In the genomic region with DNA sequence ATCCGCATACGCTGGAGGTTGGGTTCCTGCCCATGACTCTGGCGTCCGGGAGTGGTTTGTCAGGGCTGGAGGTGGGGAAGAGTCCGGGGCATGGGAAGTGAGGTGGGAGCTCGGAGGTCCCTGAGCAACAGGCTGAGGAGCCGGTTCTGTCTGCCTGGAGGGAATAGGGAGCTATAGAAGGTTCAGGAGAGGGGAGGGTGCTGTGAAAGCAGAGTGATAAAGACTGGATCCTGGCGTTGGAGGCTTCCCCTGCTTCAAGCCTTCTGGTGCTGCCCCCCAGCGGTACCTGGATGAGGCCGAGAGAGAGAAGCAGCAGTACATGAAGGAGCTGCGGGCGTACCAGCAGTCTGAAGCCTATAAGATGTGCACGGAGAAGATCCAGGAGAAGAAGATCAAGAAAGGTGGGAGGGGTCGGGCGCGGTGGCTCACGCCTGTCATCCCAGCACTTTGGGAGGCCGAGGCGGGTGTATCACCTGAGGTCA, we compare ENCODE assay signal across 10 cellular contexts. TPM values are rescaled to one million over a fixed set of nuclear protein-coding genes. Genes with fewer than 3 reads are reported as not detected.
A peak's percentile ranks its signal among the peaks of the same experiment; 100 is the strongest.
DNase-seq lines count a peak whose midpoint lies in the region; ATAC-seq, FAIRE-seq and TF ChIP-seq lines count a peak whose summit lies in the region.
"Had no signal": no experiment of that assay in that cellular context is flagged by ENCODE, and none has a peak within 500 bp of the region (broad histone marks: within the 10 kb centered on the region; RNA-seq: fewer than 3 reads in every experiment).

No MANE protein-coding gene starts in this region.

- peaks cover 0 to 12% of the 10 kb centered on the region in 2 donors for H3K36me3 ChIP-seq in gastroesophageal sphincter

- no peak for FAIRE-seq in GM12891 (lab: Jason Lieb, UNC)
- FAIRE-seq: GM12892 had no signal

- WGBS in gastroesophageal sphincter (ENCODE audit: low coverage in 1 of 2), 2 donors = 87% methylated on average over 3 to 11 of the region's 19 CpGs

- ATAC-seq in esophagus mucosa (no peak), GM19324 (IDR thresholded peaks at IDR 0.05; ENCODE audit: low FRiP score, unreplicated experiment) (no peak), gastroesophageal sphincter (no peak)

- POLR2A ChIA-PET in AG04450 (lab: Yijun Ruan, JAX) = no interaction called here

- TF ChIP-seq CTCF in AG04450 (IDR thresholded peaks at IDR 0.05; ENCODE audit: low read depth, low read length) = peak; percentile 27; the same call in 1 of the 2 replicates
- peak; percentile 37 for TF ChIP-seq CTCF in GM13976 (IDR thresholded peaks at IDR 0.05; ENCODE audit: borderline replicate concordance, control extremely low read depth, extremely low read depth, insufficient read depth, missing control alignments)
- peak in 1 of 4 experiments; percentile 15 for TF ChIP-seq CTCF in gastroesophageal sphincter (IDR thresholded peaks at IDR 0.05)

- no peak for TF ChIP-seq EP300 in gastroesophageal sphincter (IDR thresholded peaks at IDR 0.05)

- H3K4me3 ChIP-seq in AG04450 (ENCODE audit: low read depth, low read length) (no peak overlapping the region), gastroesophageal sphincter (no peak overlapping the region)

- CTCF ChIA-PET in AG04450 (lab: Charles Lee) = no interaction called here

- in situ Hi-C loops in GM13976 (cut with MboI; ENCODE audit: low sequenced_read_pairs, unreplicated experiment) = no loop called here

- H3K9me3 ChIP-seq in AG04450 (ENCODE audit: control insufficient read depth, insufficient read depth, low read length) = no peaks in the 10 kb centered on the region; the same call in 1 of the 2 replicates
- H3K9me3 ChIP-seq in gastroesophageal sphincter = no peaks in the 10 kb centered on the region

- H3K4me1 ChIP-seq in gastroesophageal sphincter = peaks cover 0 to 71% (median 21%) of the 10 kb centered on the region in 3 donors

- DNase-seq in AG04450 (ENCODE audit: low read depth, low spot score) (no peak), GM13976 (ENCODE audit: low spot score) (no peak), SKM-1 treated with dmso at 0.1 percent for 144 hours (lab: John Stamatoyannopoulos, UW; ENCODE audit: unreplicated experiment) (peak; percentile 50), erythroblast (lab: John Stamatoyannopoulos, UW) (peak; percentile 55 to 60), GM12891 (ENCODE audit: insufficient read length, low spot score) (no peak)

- no peak overlapping the region for H3K27ac ChIP-seq in AG04450 (ENCODE audit: low read depth, low read length)
- H3K27ac ChIP-seq in gastroesophageal sphincter = peak overlapping the region in 1 of 4 donors; percentile 83

- H3K27me3 ChIP-seq in AG04450 (ENCODE audit: control insufficient read depth, insufficient read depth, low read length) (no peaks in the 10 kb centered on the region), gastroesophageal sphincter (no peaks in the 10 kb centered on the region)

- no peak for TF ChIP-seq POLR2A in erythroblast (IDR thresholded peaks at IDR 0.05; ENCODE audit: low read length)
- no peak for TF ChIP-seq POLR2A in GM12891 (IDR thresholded peaks at IDR 0.05; ENCODE audit: low read depth, low read length)
- no peak for TF ChIP-seq POLR2A in gastroesophageal sphincter (IDR thresholded peaks at IDR 0.05)

TF ChIP-seq in GM12891, 5 proteins besides CTCF, POLR2A, EP300 and RAD21:
- TF ChIP-seq PAX5 (IDR thresholded peaks at IDR 0.05; ENCODE audit: insufficient read depth, low read length, severe bottlenecking) (no peak), TAF1 (IDR thresholded peaks at IDR 0.05; ENCODE audit: low read depth, low read length) (no peak), SPI1 (IDR thresholded peaks at IDR 0.05; ENCODE audit: low read depth, low read length) (no peak), POU2F2 (IDR thresholded peaks at IDR 0.05; ENCODE audit: low read depth, low read length) (no peak), POLR2AphosphoS5 (IDR thresholded peaks at IDR 0.05; ENCODE audit: low read depth, low read length) (no peak)

RNA-seq across cellular contexts. Expression of gene HMG20B, which starts 2.6 kb away (rescaled TPM):
- 30.5 and 36.8 TPM in 2 replicates for polyA plus RNA-seq in AG04450 (2011; rRNA removed)
- polyA minus RNA-seq in AG04450 (2011; rRNA and poly(A)+ RNA removed) = 10.0 and 13.1 TPM in 2 replicates
- total RNA-seq in esophagus mucosa (36.6 TPM), gastroesophageal sphincter (100 to 1,000 TPM; 106 to 203 (median 154) TPM)
- 44.6 TPM for polyA plus RNA-seq in GM12891 (2012; ENCODE audit: low read depth, missing spikeins)

RNA-seq across cellular contexts. Expression of gene GIPC3, which starts 10.0 kb away (rescaled TPM):
- polyA plus RNA-seq in AG04450 (2011; rRNA removed) = 0.30 and 0.41 TPM in 2 replicates
- polyA minus RNA-seq in AG04450 (2011; rRNA and poly(A)+ RNA removed) = 0.48 and 0.92 TPM in 2 replicates
- 0.28 TPM for total RNA-seq in esophagus mucosa
- 0.06 TPM for polyA plus RNA-seq in GM12891 (2012; ENCODE audit: low read depth, missing spikeins)
- 10 to 100 TPM in 1 of 4 donors, 1 to 10 TPM in 2, under 1 TPM in 1; 0.94 to 16.8 (median 2.1) TPM for total RNA-seq in gastroesophageal sphincter

RNA-seq across cellular contexts. Expression of gene MFSD12, which starts 17.9 kb away (rescaled TPM):
- 23.7 and 34.7 TPM in 2 replicates for polyA plus RNA-seq in AG04450 (2011; rRNA removed)
- 26.8 and 35.3 TPM in 2 replicates for polyA minus RNA-seq in AG04450 (2011; rRNA and poly(A)+ RNA removed)
- total RNA-seq in esophagus mucosa = 25.7 TPM
- polyA plus RNA-seq in GM12891 (2012; ENCODE audit: low read depth, missing spikeins) = 22.7 TPM
- 10 to 100 TPM; 22.1 to 94.1 (median 42.2) TPM for total RNA-seq in gastroesophageal sphincter

RNA-seq across cellular contexts. Expression of gene TBXA2R, which starts 31.4 kb away (rescaled TPM):
- polyA plus RNA-seq in AG04450 (2011; rRNA removed) = 0.84 and 0.99 TPM in 2 replicates
- 0.43 and 1.1 TPM in 2 replicates for polyA minus RNA-seq in AG04450 (2011; rRNA and poly(A)+ RNA removed)
- total RNA-seq in esophagus mucosa (0.64 TPM), gastroesophageal sphincter (10 to 100 TPM in 1 of 4 donors, 1 to 10 TPM in 3; 1.4 to 14.9 (median 4.5) TPM)
- 0.09 TPM for polyA plus RNA-seq in GM12891 (2012; ENCODE audit: low read depth, missing spikeins)

RNA-seq across cellular contexts. Expression of gene TEKTIP1, which starts 36.3 kb away (rescaled TPM):
- not detected in 2 replicates for polyA plus RNA-seq in AG04450 (2011; rRNA removed)
- polyA minus RNA-seq in AG04450 (2011; rRNA and poly(A)+ RNA removed) = not detected in 2 replicates
- total RNA-seq in esophagus mucosa (0.84 TPM), gastroesophageal sphincter (not detected)
- polyA plus RNA-seq in GM12891 (2012; ENCODE audit: low read depth, missing spikeins) = 0.63 TPM
- total RNA-seq: fibroblast of lung had no signal
- polyA plus RNA-seq: fibroblast of lung had no signal

Comparison
In these comparisons a context has a peak if more than half of its experiments do, and no peak if none do; other contexts are left out.
1. DNase-seq: peak in SKM-1 treated with dmso at 0.1 percent for 144 hours (single experiment) and erythroblast (2 of 2); none in AG04450 (single experiment), GM13976 (single experiment) and GM12891 (single experiment).